2 cellular contexts compared by ENCODE assay signal in genomic region chr11:33917402-33917801, GRCh38. TPM values are rescaled to one million over a fixed set of nuclear protein-coding genes. Genes with fewer than 3 reads are reported as not detected.
"Had no signal": no experiment of that assay in that cellular context is flagged by ENCODE, and none has a peak within 500 bp of the region (broad histone marks: within the 10 kb centered on the region; RNA-seq: fewer than 3 reads in every experiment).

No MANE protein-coding gene starts in this region.

RNA-seq across cellular contexts. Expression of gene LMO2, which starts 25.5 kb away (rescaled TPM):
- total RNA-seq: SJSA1, SK-MEL-5 had no signal
